Comparison of ENCODE assay signal across 2 cellular contexts in the genomic region with DNA sequence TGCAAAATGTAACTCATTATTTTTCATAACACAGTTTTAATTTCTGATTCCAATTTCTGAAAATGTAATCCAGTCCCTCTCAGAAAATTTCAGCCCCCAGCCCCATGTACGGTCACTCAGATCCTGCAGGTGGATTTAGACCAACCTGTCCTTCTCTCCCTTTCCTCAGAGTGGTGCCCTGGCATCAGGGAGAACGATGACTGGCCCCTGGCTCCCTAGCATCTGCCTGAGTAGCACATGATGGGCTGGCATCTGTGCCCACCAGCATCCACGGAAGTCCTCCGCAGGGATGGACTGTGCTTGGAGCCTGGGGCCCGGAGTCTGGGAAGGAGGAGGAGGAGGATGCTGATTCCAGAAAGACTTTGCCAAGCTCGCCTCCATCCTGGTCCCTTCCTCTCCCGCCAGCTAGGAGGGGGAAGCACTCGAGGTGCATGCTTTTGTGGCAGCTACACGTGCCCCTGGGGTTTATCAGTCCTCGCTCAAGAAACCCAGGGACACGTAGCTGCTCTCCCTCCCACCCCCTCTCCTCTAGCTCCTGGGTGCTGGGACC.
TF ChIP-seq lines count a peak whose summit lies in the region.

No MANE protein-coding gene starts in this region.

TF ChIP-seq in IMR-90, 13 proteins besides CTCF, POLR2A, EP300 and RAD21 (continued from another document):
- TF ChIP-seq SMC3 (IDR thresholded peaks at IDR 0.05; ENCODE audit: low read depth, low read length) (no peak), MAFK (IDR thresholded peaks at IDR 0.05; ENCODE audit: low read depth, low read length) (no peak), CHD1 (IDR thresholded peaks at IDR 0.05; ENCODE audit: low read depth, low read length) (no peak), RCOR1 (IDR thresholded peaks at IDR 0.05; ENCODE audit: insufficient replicate concordance, low read length) (no peak), BHLHE40 (IDR thresholded peaks at IDR 0.05; ENCODE audit: low read depth, low read length) (no peak), MXI1 (IDR thresholded peaks at IDR 0.05; ENCODE audit: borderline replicate concordance, low read depth, low read length) (no peak)
- TF ChIP-seq, protein P1, sequence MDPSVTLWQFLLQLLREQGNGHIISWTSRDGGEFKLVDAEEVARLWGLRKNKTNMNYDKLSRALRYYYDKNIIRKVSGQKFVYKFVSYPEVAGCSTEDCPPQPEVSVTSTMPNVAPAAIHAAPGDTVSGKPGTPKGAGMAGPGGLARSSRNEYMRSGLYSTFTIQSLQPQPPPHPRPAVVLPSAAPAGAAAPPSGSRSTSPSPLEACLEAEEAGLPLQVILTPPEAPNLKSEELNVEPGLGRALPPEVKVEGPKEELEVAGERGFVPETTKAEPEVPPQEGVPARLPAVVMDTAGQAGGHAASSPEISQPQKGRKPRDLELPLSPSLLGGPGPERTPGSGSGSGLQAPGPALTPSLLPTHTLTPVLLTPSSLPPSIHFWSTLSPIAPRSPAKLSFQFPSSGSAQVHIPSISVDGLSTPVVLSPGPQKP (IDR thresholded peaks at IDR 0.05; ENCODE audit: borderline replicate concordance, low read depth, low read length), result no peak

TF ChIP-seq in SK-N-SH treated with all-trans-retinoic acid at 6 μM for 48 hours, 23 proteins besides CTCF, POLR2A, EP300 and RAD21 (continued from another document):
- TF ChIP-seq, protein P2, sequence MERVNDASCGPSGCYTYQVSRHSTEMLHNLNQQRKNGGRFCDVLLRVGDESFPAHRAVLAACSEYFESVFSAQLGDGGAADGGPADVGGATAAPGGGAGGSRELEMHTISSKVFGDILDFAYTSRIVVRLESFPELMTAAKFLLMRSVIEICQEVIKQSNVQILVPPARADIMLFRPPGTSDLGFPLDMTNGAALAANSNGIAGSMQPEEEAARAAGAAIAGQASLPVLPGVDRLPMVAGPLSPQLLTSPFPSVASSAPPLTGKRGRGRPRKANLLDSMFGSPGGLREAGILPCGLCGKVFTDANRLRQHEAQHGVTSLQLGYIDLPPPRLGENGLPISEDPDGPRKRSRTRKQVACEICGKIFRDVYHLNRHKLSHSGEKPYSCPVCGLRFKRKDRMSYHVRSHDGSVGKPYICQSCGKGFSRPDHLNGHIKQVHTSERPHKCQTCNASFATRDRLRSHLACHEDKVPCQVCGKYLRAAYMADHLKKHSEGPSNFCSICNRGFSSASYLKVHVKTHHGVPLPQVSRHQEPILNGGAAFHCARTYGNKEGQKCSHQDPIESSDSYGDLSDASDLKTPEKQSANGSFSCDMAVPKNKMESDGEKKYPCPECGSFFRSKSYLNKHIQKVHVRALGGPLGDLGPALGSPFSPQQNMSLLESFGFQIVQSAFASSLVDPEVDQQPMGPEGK (CRISPR knock-in tag; IDR thresholded peaks at IDR 0.05; ENCODE audit: borderline replicate concordance), result no peak
- TF ChIP-seq ISL1 (CRISPR knock-in tag; IDR thresholded peaks at IDR 0.05), result no peak
- TF ChIP-seq OSR1 (CRISPR knock-in tag; IDR thresholded peaks at IDR 0.05), result no peak
- TF ChIP-seq ZFP30 (CRISPR knock-in tag; IDR thresholded peaks at IDR 0.05), result no peak
- TF ChIP-seq ZNF8 (CRISPR knock-in tag; IDR thresholded peaks at IDR 0.05), result no peak
- TF ChIP-seq BACH2 (CRISPR knock-in tag; IDR thresholded peaks at IDR 0.05; ENCODE audit: borderline replicate concordance), result no peak
